ENCODE assay signal across 8 cellular contexts in the genomic region with DNA sequence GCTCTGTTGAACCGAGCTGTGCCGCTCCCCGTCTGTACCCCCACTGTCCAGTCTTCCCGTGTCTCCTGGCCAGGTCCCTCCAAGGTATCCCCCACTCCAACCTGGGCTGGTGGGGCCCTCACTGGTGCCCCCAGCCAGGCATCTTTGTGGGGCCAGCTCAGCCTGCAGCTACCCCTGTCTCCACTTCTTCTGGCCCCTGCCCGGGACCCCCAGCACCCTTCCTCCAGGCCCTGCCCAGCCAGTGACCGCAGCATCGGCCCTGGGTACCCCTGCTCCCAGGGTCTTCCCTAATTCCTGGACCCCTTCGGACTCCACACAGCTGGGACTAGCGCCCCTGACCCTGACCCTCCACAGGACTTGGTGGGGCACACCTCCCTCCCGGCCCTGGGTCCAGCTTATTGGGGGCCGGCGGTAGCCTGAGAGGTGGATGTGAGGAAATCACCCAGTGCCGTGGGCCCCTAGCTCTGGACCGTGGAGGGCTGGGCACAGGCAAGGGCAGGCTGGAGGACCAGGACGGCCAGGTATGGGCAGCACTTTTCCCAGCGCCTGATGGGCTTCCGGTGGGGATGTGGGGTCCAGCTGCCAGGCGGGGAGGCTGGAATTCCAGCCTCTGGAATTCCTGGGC. TPM values are rescaled to one million over a fixed set of nuclear protein-coding genes. Genes with fewer than 3 reads are reported as not detected.
DNase-seq lines count a peak whose midpoint lies in the region; ATAC-seq, FAIRE-seq and TF ChIP-seq lines count a peak whose summit lies in the region.

No MANE protein-coding gene starts in this region.

- no peak for FAIRE-seq in HepG2 (lab: Jason Lieb, UNC)

- H3K4me2 ChIP-seq in SK-N-SH: peak overlapping the region; percentile 82; the same call in 1 of the 2 replicates
- peak overlapping the region; percentile 100 for H3K4me2 ChIP-seq in HepG2 (ENCODE audit: low read depth, low read length)

- no peak for TF ChIP-seq POLR2A in HepG2 (IDR thresholded peaks at IDR 0.05; ENCODE audit: insufficient read depth in 1 of 2, low read depth in 2 of 2, low read length in 2 of 2)

- H3K9ac ChIP-seq in SK-N-SH (peak overlapping the region; percentile 92), HepG2 (ENCODE audit: insufficient read depth, low read depth, low read length) (peak overlapping the region; percentile 99), stomach smooth muscle (ENCODE audit: low read length in 2 of 2) (peak overlapping the region; percentile 52 to 58)

- peaks cover 27% of the 10 kb centered on the region for H3F3A ChIP-seq in SK-N-SH (replicated peaks; ENCODE audit: insufficient read depth)

- CTCF ChIA-PET in SK-N-SH (lab: Yijun Ruan, JAX): interaction anchor here (0.8 to 7.2 kb wide), 12 partner anchors 8 to 166 kb away, joined by 3 to 137 read pairs (median 14); a partner anchor contains a TSS
- CTCF ChIA-PET in HepG2 (lab: Yijun Ruan, JAX; ENCODE audit: low intra/inter-chr PET ratio, low total read pairs): interaction anchor here (2.1 to 2.5 kb wide), 2 partner anchors 7 to 45 kb away, joined by 7 to 15 read pairs; a partner anchor contains a TSS

- POLR2A ChIA-PET in SK-N-SH (lab: Yijun Ruan, JAX): interaction anchor here (1.0 to 2.3 kb wide), 2 partner anchors 7 to 13 kb away, joined by 3 to 14 read pairs; no protein-coding TSS in a partner anchor
- POLR2A ChIA-PET in HepG2 (lab: Yijun Ruan, JAX): interaction anchor here (2.2 to 2.4 kb wide), 2 partner anchors 7 to 17 kb away, joined by 8 to 10 read pairs; no protein-coding TSS in a partner anchor

- TF ChIP-seq EP300 in SK-N-SH (IDR thresholded peaks at IDR 0.05; ENCODE audit: borderline replicate concordance in 1 of 2, low read depth in 1 of 2, low read length in 1 of 2) (no peak), HepG2 (IDR thresholded peaks at IDR 0.05; ENCODE audit: low read depth in 2 of 2, low read length in 2 of 2) (no peak), HepG2 (CRISPR knock-in tag; IDR thresholded peaks at IDR 0.05; ENCODE audit: borderline replicate concordance) (no peak)

- H3K4me3 ChIP-seq in SK-N-SH (ENCODE audit: low read depth in 2 of 2, low read length in 1 of 2) (no peak overlapping the region), HepG2 (replicated peaks in 1 of 3; ENCODE audit: insufficient read depth in 1 of 3, low read depth in 2 of 3, low read length in 3 of 3) (peak overlapping the region in 1 of 3 experiments; percentile 82; a peak in 1 of 6 replicates), stomach smooth muscle (ENCODE audit: low read length in 2 of 2) (peak overlapping the region in 1 of 2 donors; percentile 60)

- intact Hi-C loops in HepG2 (cut with micrococcal nuclease; ENCODE audit: unreplicated experiment): no loop called here

- ATAC-seq in SK-N-SH treated with all-trans-retinoic acid at 6 μM for 48 hours: no peak
- ATAC-seq in HepG2: no peak
- ATAC-seq in HG03108 (IDR thresholded peaks at IDR 0.05; ENCODE audit: unreplicated experiment): no peak

- H3K79me2 ChIP-seq in SK-N-SH (ENCODE audit: insufficient read depth): peaks cover 5% of the 10 kb centered on the region; the same call in 1 of the 2 replicates
- no peaks in the 10 kb centered on the region for H3K79me2 ChIP-seq in HepG2 (ENCODE audit: insufficient read depth, low read length)

- no peak for TF ChIP-seq RAD21 in SK-N-SH (IDR thresholded peaks at IDR 0.05; ENCODE audit: low read length)
- no peak for TF ChIP-seq RAD21 in HepG2 (CRISPR knock-in tag; IDR thresholded peaks at IDR 0.05)

- DNase-seq in SK-N-SH (no peak), HepG2 (ENCODE audit: low spot score) (no peak), NCI-H1436 (lab: John Stamatoyannopoulos, UW) (no peak)
- DNase-seq in stimulated activated naive CD4-positive, alpha-beta T cell (lab: John Stamatoyannopoulos, UW): no peak

- H3K27ac ChIP-seq in SK-N-SH (ENCODE audit: low read depth in 2 of 2, low read length in 1 of 2) (peak overlapping the region; percentile 98 to 100), adipose tissue (ENCODE audit: low read depth, low read length) (peak overlapping the region; percentile 77), HepG2 (ENCODE audit: extremely low read length, insufficient read depth, low read length) (peak overlapping the region; percentile 32), stomach smooth muscle (ENCODE audit: low read length) (peak overlapping the region; percentile 93)

- H3K36me3 ChIP-seq in SK-N-SH (replicated peaks in 1 of 2; ENCODE audit: control insufficient read depth in 1 of 2, insufficient read depth in 2 of 2, low read length in 1 of 2) (peaks cover 0 to 2% of the 10 kb centered on the region in 2 experiments), HepG2 (replicated peaks in 1 of 2; ENCODE audit: control insufficient read depth in 1 of 2, insufficient read depth in 2 of 2, low read length in 2 of 2) (no peaks in the 10 kb centered on the region), stomach smooth muscle (ENCODE audit: control insufficient read depth in 2 of 2, insufficient read depth in 2 of 2, low read length in 2 of 2) (peaks cover 0 to 3% of the 10 kb centered on the region in 2 donors)

- H4K20me1 ChIP-seq in SK-N-SH (ENCODE audit: insufficient read depth) (no peaks in the 10 kb centered on the region), HepG2 (ENCODE audit: insufficient read depth, low read length) (no peaks in the 10 kb centered on the region)

- in situ Hi-C loops in HepG2 (cut with HindIII; ENCODE audit: extremely low pct_ligation_motif_present, low pct_unique_long_range_greater_than_20kb): no loop called here

- H3K27me3 ChIP-seq in SK-N-SH (ENCODE audit: insufficient read depth) (no peaks in the 10 kb centered on the region), HepG2 (ENCODE audit: control insufficient read depth in 1 of 2, insufficient read depth in 2 of 2, low read length in 2 of 2) (peaks cover 2 to 32% of the 10 kb centered on the region in 2 experiments; a peak in 4 of 5 replicates), stomach smooth muscle (ENCODE audit: control insufficient read depth in 1 of 2, insufficient read depth in 2 of 2, low read length in 2 of 2) (peaks cover 2 to 16% of the 10 kb centered on the region in 2 donors)

- H3K4me1 ChIP-seq in SK-N-SH (ENCODE audit: control insufficient read depth in 1 of 2, insufficient read depth in 2 of 2, low read depth in 1 of 2, low read length in 1 of 2): peaks cover 31 to 70% of the 10 kb centered on the region in 2 experiments; a peak in 3 of 4 replicates
- peaks cover 60% of the 10 kb centered on the region for H3K4me1 ChIP-seq in HepG2 (ENCODE audit: insufficient read depth, low read length)
- peaks cover 75% of the 10 kb centered on the region for H3K4me1 ChIP-seq in stomach smooth muscle (ENCODE audit: control insufficient read depth, insufficient read depth, low read length)

- TF ChIP-seq CTCF in SK-N-SH (IDR thresholded peaks at IDR 0.05): no peak
- TF ChIP-seq CTCF in HepG2 (CRISPR knock-in tag; IDR thresholded peaks at IDR 0.05): no peak

- H2AFZ ChIP-seq in SK-N-SH (ENCODE audit: low read depth): no peak overlapping the region
- no peak overlapping the region for H2AFZ ChIP-seq in HepG2 (ENCODE audit: low read length)

- H3K9me3 ChIP-seq in SK-N-SH (no peaks in the 10 kb centered on the region), HepG2 (ENCODE audit: low read length) (no peaks in the 10 kb centered on the region), stomach smooth muscle (ENCODE audit: control insufficient read depth in 2 of 2, low read length in 2 of 2) (no peaks in the 10 kb centered on the region)

- no peaks in the 10 kb centered on the region for H3K9me2 ChIP-seq in SK-N-SH

- BruUV-seq in HepG2 (replicated peaks; lab: Mats Ljungman, UMichigan): no TSS peak

- 84% methylated on average over 10 of the region's 18 CpGs for WGBS in SK-N-SH (ENCODE audit: low lambda C conversion rate)
- WGBS in adipose tissue, 3 donors: 60 to 80% (median 68%) methylated on average over 17 to 18 of the region's 18 CpGs
- WGBS in HepG2 (ENCODE audit: low lambda C conversion rate): 64% methylated on average over 9 of the region's 18 CpGs

RNA-seq across cellular contexts. Expression of a gene that starts 4.1 kb away (rescaled TPM):
- 0.68 and 0.72 TPM in 2 replicates for polyA plus RNA-seq in SK-N-SH (2012; rRNA removed)
- 0.09 TPM in 1 of 2 replicates, not detected in the other for polyA plus RNA-seq in SK-N-SH (2012; cell fraction: cytosol; rRNA removed)
- 9.8 and 16.8 TPM in 2 replicates for polyA plus RNA-seq in SK-N-SH (2012; cell fraction: nucleus; rRNA removed)
- polyA plus RNA-seq in adipose tissue: 100 to 1,000 TPM in 2 of 3 donors, 10 to 100 TPM in 1; 16.9 to 258 (median 122) TPM
- 53.9 and 59.7 TPM in 2 replicates for total RNA-seq in HepG2 (2016; rRNA removed; fragmentation: Illumina TruSeq; extraction: Trizol)
- 18.2 and 27.4 TPM in 2 replicates for total RNA-seq in HepG2 (2016; cell fraction: cytosol; rRNA removed; fragmentation: Illumina TruSeq; extraction: Trizol; ENCODE audit: low read depth)
- total RNA-seq in HepG2 (2016; cell fraction: insoluble cytoplasmic fraction; rRNA removed; fragmentation: Illumina TruSeq; extraction: Trizol): 53.1 and 55.2 TPM in 2 replicates
- total RNA-seq in HepG2 (2016; cell fraction: membrane; rRNA removed; fragmentation: Illumina TruSeq; extraction: Trizol): 23.1 and 27.8 TPM in 2 replicates
- total RNA-seq in HepG2 (2016; cell fraction: nucleus; rRNA removed; fragmentation: Illumina TruSeq; extraction: Trizol): 25.3 and 26.5 TPM in 2 replicates
- polyA plus RNA-seq in HepG2 (2011; rRNA removed): 59.5 and 62.2 TPM in 2 replicates
- polyA plus RNA-seq in HepG2 (2011; cell fraction: cytosol; rRNA removed): 27.8 and 82.6 TPM in 2 replicates
- polyA plus RNA-seq in HepG2 (2011; cell fraction: nucleus; rRNA removed): 47.3 and 55.5 TPM in 2 replicates
- polyA plus RNA-seq in HepG2 (2012): 46.4 and 49.2 TPM in 2 replicates
- 85.4 and 115 TPM in 2 replicates for polyA plus RNA-seq in HepG2 (2016; cell fraction: cytosol; fragmentation: Illumina TruSeq; extraction: Trizol; ENCODE audit: low read depth)
- polyA plus RNA-seq in HepG2 (2016; cell fraction: insoluble cytoplasmic fraction; fragmentation: Illumina TruSeq; extraction: Trizol; ENCODE audit: low read depth): 142 and 159 TPM in 2 replicates
- polyA plus RNA-seq in HepG2 (2016; cell fraction: membrane; fragmentation: Illumina TruSeq; extraction: Trizol; ENCODE audit: low read depth): 67.3 and 82.2 TPM in 2 replicates
- polyA plus RNA-seq in HepG2 (2016; cell fraction: nucleus; fragmentation: Illumina TruSeq; extraction: Trizol; ENCODE audit: insufficient read depth, low read depth): 136 and 137 TPM in 2 replicates
- 24.8 and 136 TPM in 2 replicates for polyA minus RNA-seq in HepG2 (2011; rRNA and poly(A)+ RNA removed; ENCODE audit: low replicate concordance)
- 20.6 and 28.4 TPM in 2 replicates for polyA minus RNA-seq in HepG2 (2011; cell fraction: cytosol; rRNA and poly(A)+ RNA removed)
- 4.7 and 11.8 TPM in 2 replicates for polyA minus RNA-seq in HepG2 (2011; cell fraction: nucleus; rRNA and poly(A)+ RNA removed)

RNA-seq across cellular contexts. Expression of a gene that starts 8.0 kb away (rescaled TPM):
- polyA plus RNA-seq in SK-N-SH (2012; rRNA removed) (219 and 335 TPM in 2 replicates), adipose tissue (100 to 1,000 TPM in 2 of 3 donors, 10 to 100 TPM in 1; 47.0 to 294 (median 210) TPM), HepG2 (2011; rRNA removed) (18.0 and 31.6 TPM in 2 replicates)
- 154 and 228 TPM in 2 replicates for polyA plus RNA-seq in SK-N-SH (2012; cell fraction: cytosol; rRNA removed)
- polyA plus RNA-seq in SK-N-SH (2012; cell fraction: nucleus; rRNA removed): 326 and 608 TPM in 2 replicates
- 32.1 and 37.9 TPM in 2 replicates for total RNA-seq in HepG2 (2016; rRNA removed; fragmentation: Illumina TruSeq; extraction: Trizol)
- 22.2 and 30.3 TPM in 2 replicates for total RNA-seq in HepG2 (2016; cell fraction: cytosol; rRNA removed; fragmentation: Illumina TruSeq; extraction: Trizol; ENCODE audit: low read depth)
- total RNA-seq in HepG2 (2016; cell fraction: insoluble cytoplasmic fraction; rRNA removed; fragmentation: Illumina TruSeq; extraction: Trizol): 29.1 and 37.9 TPM in 2 replicates
- 30.8 and 36.2 TPM in 2 replicates for total RNA-seq in HepG2 (2016; cell fraction: membrane; rRNA removed; fragmentation: Illumina TruSeq; extraction: Trizol)
- 14.7 and 15.4 TPM in 2 replicates for total RNA-seq in HepG2 (2016; cell fraction: nucleus; rRNA removed; fragmentation: Illumina TruSeq; extraction: Trizol)
- 18.1 and 57.4 TPM in 2 replicates for polyA plus RNA-seq in HepG2 (2011; cell fraction: cytosol; rRNA removed)
- polyA plus RNA-seq in HepG2 (2011; cell fraction: nucleus; rRNA removed): 37.9 and 74.0 TPM in 2 replicates
- polyA plus RNA-seq in HepG2 (2012): 3.6 and 7.4 TPM in 2 replicates
- 34.0 and 41.4 TPM in 2 replicates for polyA plus RNA-seq in HepG2 (2016; cell fraction: cytosol; fragmentation: Illumina TruSeq; extraction: Trizol; ENCODE audit: low read depth)
- 44.2 and 51.5 TPM in 2 replicates for polyA plus RNA-seq in HepG2 (2016; cell fraction: insoluble cytoplasmic fraction; fragmentation: Illumina TruSeq; extraction: Trizol; ENCODE audit: low read depth)
- polyA plus RNA-seq in HepG2 (2016; cell fraction: membrane; fragmentation: Illumina TruSeq; extraction: Trizol; ENCODE audit: low read depth): 41.2 and 43.7 TPM in 2 replicates
- polyA plus RNA-seq in HepG2 (2016; cell fraction: nucleus; fragmentation: Illumina TruSeq; extraction: Trizol; ENCODE audit: insufficient read depth, low read depth): 39.7 and 41.0 TPM in 2 replicates
- 21.4 and 23.6 TPM in 2 replicates for polyA minus RNA-seq in HepG2 (2011; rRNA and poly(A)+ RNA removed; ENCODE audit: low replicate concordance)
- polyA minus RNA-seq in HepG2 (2011; cell fraction: cytosol; rRNA and poly(A)+ RNA removed): 8.4 and 15.7 TPM in 2 replicates
- polyA minus RNA-seq in HepG2 (2011; cell fraction: nucleus; rRNA and poly(A)+ RNA removed): 2.2 and 7.5 TPM in 2 replicates

RNA-seq across cellular contexts. Expression of a gene that starts 8.4 kb away (rescaled TPM):
- 10.9 and 13.4 TPM in 2 replicates for polyA plus RNA-seq in SK-N-SH (2012; rRNA removed)
- 4.4 and 7.2 TPM in 2 replicates for polyA plus RNA-seq in SK-N-SH (2012; cell fraction: cytosol; rRNA removed)
- 33.0 and 74.2 TPM in 2 replicates for polyA plus RNA-seq in SK-N-SH (2012; cell fraction: nucleus; rRNA removed)
- 1 to 10 TPM; 4.6 to 8.1 (median 6.6) TPM for polyA plus RNA-seq in adipose tissue
- 20.7 and 27.4 TPM in 2 replicates for total RNA-seq in HepG2 (2016; rRNA removed; fragmentation: Illumina TruSeq; extraction: Trizol)
- total RNA-seq in HepG2 (2016; cell fraction: cytosol; rRNA removed; fragmentation: Illumina TruSeq; extraction: Trizol; ENCODE audit: low read depth): 9.2 and 10.3 TPM in 2 replicates
- 21.2 and 28.4 TPM in 2 replicates for total RNA-seq in HepG2 (2016; cell fraction: insoluble cytoplasmic fraction; rRNA removed; fragmentation: Illumina TruSeq; extraction: Trizol)
- total RNA-seq in HepG2 (2016; cell fraction: membrane; rRNA removed; fragmentation: Illumina TruSeq; extraction: Trizol): 12.9 and 13.8 TPM in 2 replicates
- 15.9 and 16.8 TPM in 2 replicates for total RNA-seq in HepG2 (2016; cell fraction: nucleus; rRNA removed; fragmentation: Illumina TruSeq; extraction: Trizol)
- polyA plus RNA-seq in HepG2 (2011; rRNA removed): 5.7 and 7.3 TPM in 2 replicates
- polyA plus RNA-seq in HepG2 (2011; cell fraction: cytosol; rRNA removed): 4.1 and 10.9 TPM in 2 replicates
- 20.8 and 27.4 TPM in 2 replicates for polyA plus RNA-seq in HepG2 (2011; cell fraction: nucleus; rRNA removed)
- polyA plus RNA-seq in HepG2 (2012): 4.5 and 5.0 TPM in 2 replicates
- polyA plus RNA-seq in HepG2 (2016; cell fraction: cytosol; fragmentation: Illumina TruSeq; extraction: Trizol; ENCODE audit: low read depth): 5.8 and 6.5 TPM in 2 replicates
- polyA plus RNA-seq in HepG2 (2016; cell fraction: insoluble cytoplasmic fraction; fragmentation: Illumina TruSeq; extraction: Trizol; ENCODE audit: low read depth): 20.9 and 21.6 TPM in 2 replicates
- 9.6 and 10.0 TPM in 2 replicates for polyA plus RNA-seq in HepG2 (2016; cell fraction: membrane; fragmentation: Illumina TruSeq; extraction: Trizol; ENCODE audit: low read depth)
- 36.1 and 37.5 TPM in 2 replicates for polyA plus RNA-seq in HepG2 (2016; cell fraction: nucleus; fragmentation: Illumina TruSeq; extraction: Trizol; ENCODE audit: insufficient read depth, low read depth)
- polyA minus RNA-seq in HepG2 (2011; rRNA and poly(A)+ RNA removed; ENCODE audit: low replicate concordance): 12.1 and 23.1 TPM in 2 replicates
- polyA minus RNA-seq in HepG2 (2011; cell fraction: cytosol; rRNA and poly(A)+ RNA removed): 2.8 and 5.5 TPM in 2 replicates
- 7.3 and 9.0 TPM in 2 replicates for polyA minus RNA-seq in HepG2 (2011; cell fraction: nucleus; rRNA and poly(A)+ RNA removed)

RNA-seq across cellular contexts. Expression of a gene that starts 43.8 kb away (rescaled TPM):
- polyA plus RNA-seq in SK-N-SH (2012; rRNA removed) (7.2 and 9.1 TPM in 2 replicates), adipose tissue (1 to 10 TPM; 1.8 to 2.6 (median 1.8) TPM), HepG2 (2011; rRNA removed) (6.6 and 10.9 TPM in 2 replicates)
- polyA plus RNA-seq in SK-N-SH (2012; cell fraction: cytosol; rRNA removed): 2.1 and 5.7 TPM in 2 replicates
- polyA plus RNA-seq in SK-N-SH (2012; cell fraction: nucleus; rRNA removed): 5.1 and 5.9 TPM in 2 replicates
- 10.8 and 19.0 TPM in 2 replicates for total RNA-seq in HepG2 (2016; rRNA removed; fragmentation: Illumina TruSeq; extraction: Trizol)
- 11.9 and 15.2 TPM in 2 replicates for total RNA-seq in HepG2 (2016; cell fraction: cytosol; rRNA removed; fragmentation: Illumina TruSeq; extraction: Trizol; ENCODE audit: low read depth)
- total RNA-seq in HepG2 (2016; cell fraction: insoluble cytoplasmic fraction; rRNA removed; fragmentation: Illumina TruSeq; extraction: Trizol): 12.1 and 17.9 TPM in 2 replicates
- total RNA-seq in HepG2 (2016; cell fraction: membrane; rRNA removed; fragmentation: Illumina TruSeq; extraction: Trizol): 21.1 and 26.4 TPM in 2 replicates
- total RNA-seq in HepG2 (2016; cell fraction: nucleus; rRNA removed; fragmentation: Illumina TruSeq; extraction: Trizol): 8.8 and 9.1 TPM in 2 replicates
- 11.8 and 25.5 TPM in 2 replicates for polyA plus RNA-seq in HepG2 (2011; cell fraction: cytosol; rRNA removed)
- polyA plus RNA-seq in HepG2 (2011; cell fraction: nucleus; rRNA removed): 16.5 and 16.6 TPM in 2 replicates
- polyA plus RNA-seq in HepG2 (2012): 4.0 and 4.3 TPM in 2 replicates
- polyA plus RNA-seq in HepG2 (2016; cell fraction: cytosol; fragmentation: Illumina TruSeq; extraction: Trizol; ENCODE audit: low read depth): 8.8 and 9.5 TPM in 2 replicates
- 8.7 and 9.4 TPM in 2 replicates for polyA plus RNA-seq in HepG2 (2016; cell fraction: insoluble cytoplasmic fraction; fragmentation: Illumina TruSeq; extraction: Trizol; ENCODE audit: low read depth)
- polyA plus RNA-seq in HepG2 (2016; cell fraction: membrane; fragmentation: Illumina TruSeq; extraction: Trizol; ENCODE audit: low read depth): 13.5 TPM in 2 replicates
- 12.3 and 13.5 TPM in 2 replicates for polyA plus RNA-seq in HepG2 (2016; cell fraction: nucleus; fragmentation: Illumina TruSeq; extraction: Trizol; ENCODE audit: insufficient read depth, low read depth)
- polyA minus RNA-seq in HepG2 (2011; rRNA and poly(A)+ RNA removed; ENCODE audit: low replicate concordance): 0.82 and 39.5 TPM in 2 replicates
- polyA minus RNA-seq in HepG2 (2011; cell fraction: cytosol; rRNA and poly(A)+ RNA removed): 12.8 and 13.8 TPM in 2 replicates
- 4.1 and 4.5 TPM in 2 replicates for polyA minus RNA-seq in HepG2 (2011; cell fraction: nucleus; rRNA and poly(A)+ RNA removed)

Comparison
In these comparisons a context has a peak if more than half of its experiments do, and no peak if none do; other contexts are left out.
1. H3K27ac ChIP-seq: peak in every context shown above with its lines; median percentile 99 in SK-N-SH; 93 in stomach smooth muscle; 77 in adipose tissue; 32 in HepG2.